In the genomic region with DNA sequence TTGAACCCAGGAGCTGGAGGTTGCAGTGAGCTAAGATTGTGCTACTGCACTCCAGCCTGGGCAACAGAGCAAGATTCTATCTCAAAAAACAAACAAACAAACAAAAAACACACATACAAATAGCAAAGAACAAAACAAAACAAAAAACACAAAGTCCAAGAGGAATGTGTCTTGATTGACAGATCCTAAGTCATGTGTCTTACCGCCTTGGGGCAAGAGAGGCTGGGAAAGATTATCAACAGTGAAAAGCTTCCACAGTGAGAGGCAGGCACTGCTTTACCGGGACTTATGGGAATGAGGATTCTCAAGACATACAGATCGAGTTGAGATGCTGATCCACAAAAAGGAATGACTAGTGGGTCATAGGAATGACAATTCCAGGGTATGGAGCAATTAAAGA, we compare ENCODE assay signal across 23 cellular contexts.
"Had no signal": no experiment of that assay in that cellular context is flagged by ENCODE, and none has a peak within 500 bp of the region (broad histone marks: within the 10 kb centered on the region; RNA-seq: fewer than 3 reads in every experiment).

No MANE protein-coding gene starts in this region.

- H3K4me1 Mint-ChIP-seq: immature natural killer cell; naive thymus-derived CD8-positive, alpha-beta T cell; nephron; stimulated activated memory B cell treated with anti-CD40 and anti-IgM and Interleukin-4, amounts not matched to agents 10 μg/mL and 1 μg/mL and 100 μg/mL, for 72 hours; stimulated activated naive CD8-positive, alpha-beta T cell treated with anti-CD3 and anti-CD28 coated beads, Interleukin-15, amount 100 ng/mL, for 72 hours had no signal

- H2AFZ ChIP-seq: parathyroid adenoma had no signal

- H3K27ac Mint-ChIP-seq: immature natural killer cell; naive thymus-derived CD8-positive, alpha-beta T cell; nephron; stimulated activated memory B cell treated with anti-CD40 and anti-IgM and Interleukin-4, amounts not matched to agents 10 μg/mL and 1 μg/mL and 100 μg/mL, for 72 hours; stimulated activated naive CD8-positive, alpha-beta T cell treated with anti-CD3 and anti-CD28 coated beads, Interleukin-15, amount 100 ng/mL, for 72 hours had no signal

- H3K27me3 Mint-ChIP-seq: stimulated activated memory B cell treated with anti-CD40 and anti-IgM and Interleukin-4, amounts not matched to agents 10 μg/mL and 1 μg/mL and 100 μg/mL, for 72 hours had no signal

- H3K4me1 ChIP-seq: left ventricle myocardium inferior, parathyroid adenoma, psoas muscle, right lobe of liver, tibial nerve, upper lobe of left lung had no signal

- H3K4me3 Mint-ChIP-seq: immature natural killer cell; naive thymus-derived CD8-positive, alpha-beta T cell; nephron; neural crest cell; stimulated activated memory B cell treated with anti-CD40 and anti-IgM and Interleukin-4, amounts not matched to agents 10 μg/mL and 1 μg/mL and 100 μg/mL, for 72 hours; stimulated activated naive CD8-positive, alpha-beta T cell treated with anti-CD3 and anti-CD28 coated beads, Interleukin-15, amount 100 ng/mL, for 72 hours had no signal

- H3K4me2 ChIP-seq: smooth muscle cell had no signal

- H3K36me3 Mint-ChIP-seq: immature natural killer cell; naive thymus-derived CD8-positive, alpha-beta T cell; stimulated activated memory B cell treated with anti-CD40 and anti-IgM and Interleukin-4, amounts not matched to agents 10 μg/mL and 1 μg/mL and 100 μg/mL, for 72 hours had no signal

- ATAC-seq: naive thymus-derived CD8-positive, alpha-beta T cell; psoas muscle; right lobe of liver; stimulated activated memory B cell treated with anti-CD40 and anti-IgM and Interleukin-4, amounts not matched to agents 10 μg/mL and 1 μg/mL and 100 μg/mL, for 72 hours; stimulated activated naive CD8-positive, alpha-beta T cell treated with anti-CD3 and anti-CD28 coated beads, Interleukin-15, amount 100 ng/mL, for 72 hours had no signal

- H3K79me2 ChIP-seq: parathyroid adenoma had no signal

- H3K4me3 ChIP-seq: left ventricle myocardium inferior, lung, psoas muscle, right lobe of liver, smooth muscle cell, tibial nerve, upper lobe of left lung had no signal

- H3K9me3 Mint-ChIP-seq: immature natural killer cell; nephron; neural crest cell; stimulated activated naive CD8-positive, alpha-beta T cell treated with anti-CD3 and anti-CD28 coated beads, Interleukin-15, amount 100 ng/mL, for 72 hours had no signal

- H3K27ac ChIP-seq: left ventricle myocardium inferior, neutrophil, parathyroid adenoma, psoas muscle, right lobe of liver, tibial nerve, upper lobe of left lung had no signal

- H3K9me3 ChIP-seq: left ventricle myocardium inferior, neutrophil, psoas muscle, right lobe of liver, tibial nerve, upper lobe of left lung had no signal

- H3K36me3 ChIP-seq: left ventricle myocardium inferior, neutrophil, right lobe of liver, tibial nerve, upper lobe of left lung had no signal

- H3K9ac ChIP-seq: parathyroid adenoma had no signal

- DNase-seq: hypothalamus; immature natural killer cell; left ventricle myocardium inferior; naive thymus-derived CD8-positive, alpha-beta T cell; occipital lobe; psoas muscle; right lobe of liver; stimulated activated CD4-positive, alpha-beta T cell treated with anti-CD3 and anti-CD28 coated beads, Interleukin-1b, Interleukin-23, amount 100 ng/mL, for 48 hours; stimulated activated CD4-positive, alpha-beta T cell treated with anti-CD3 and anti-CD28 coated beads, Interleukin-2, amount 100 ng/mL, for 48 hours; stimulated activated CD4-positive, alpha-beta T cell treated with anti-CD3 and anti-CD28 coated beads, Interleukin-4, amount 100 ng/mL, for 4 hours; stimulated activated CD8-positive, alpha-beta memory T cell treated with anti-CD3 and anti-CD28 coated beads, Interleukin-4, amount 100 ng/mL, for 48 hours; stimulated activated naive CD4-positive, alpha-beta T cell treated with Interleukin-2 at 50 U/mL for 16 hours; stimulated activated naive CD8-positive, alpha-beta T cell treated with anti-CD3 and anti-CD28 coated beads, Interleukin-15, amount 100 ng/mL, for 72 hours; substantia nigra; upper lobe of left lung had no signal

- H3K27me3 ChIP-seq: right lobe of liver, tibial nerve, upper lobe of left lung had no signal
